30 cellular contexts compared by ENCODE assay signal in the genomic region with DNA sequence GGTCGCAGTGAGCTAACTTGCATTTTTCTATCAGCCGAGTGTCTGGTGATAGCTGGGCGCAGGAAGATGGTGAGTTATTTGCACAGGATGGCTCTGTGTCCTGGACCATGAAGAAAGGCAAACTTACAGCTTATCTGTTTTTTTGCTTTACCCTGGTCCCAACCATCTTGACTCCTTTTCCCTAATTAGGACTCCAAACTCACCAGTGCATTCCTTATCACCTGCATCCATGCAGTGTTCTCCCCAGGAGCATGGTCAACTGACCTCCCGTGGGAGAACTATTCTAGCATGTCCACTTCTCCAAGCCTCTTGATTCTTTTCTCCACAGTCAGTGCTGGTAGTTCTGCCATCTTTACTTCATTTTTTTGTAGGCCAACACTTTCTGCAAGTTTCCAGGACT.
"Had no signal": no experiment of that assay in that cellular context is flagged by ENCODE, and none has a peak within 500 bp of the region (broad histone marks: within the 10 kb centered on the region; RNA-seq: fewer than 3 reads in every experiment).

No MANE protein-coding gene starts in this region.

- H3K27me3 ChIP-seq: adrenal gland, ascending aorta, body of pancreas, breast epithelium, cardiac muscle cell had no signal

- ATAC-seq: activated naive CD4-positive, alpha-beta T cell treated with anti-CD3 and anti-CD28 coated beads, Interleukin-2, amount 50 U/mL, for 72 hours; activated naive CD8-positive, alpha-beta T cell treated with anti-CD3 and anti-CD28 coated beads, Interleukin-2, amount 50 U/mL, for 24 hours; activated T-cell treated with anti-CD3 and anti-CD28 coated beads, Interleukin-2, amount 50 U/mL, for 4 hours; activated T-cell treated with anti-CD3 and anti-CD28 coated beads, Interleukin-2, amount 50 U/mL, for 72 hours; activated T-helper 17 cell treated with anti-CD3 and anti-CD28 coated beads, Interleukin-2, amount 50 U/mL, for 72 hours; body of pancreas had no signal

- FAIRE-seq: astrocyte had no signal

- H3K9me3 ChIP-seq: adrenal gland, ascending aorta, body of pancreas, breast epithelium had no signal

- DNase-seq: activated effector memory CD4-positive, alpha-beta T cell treated with anti-CD3 and anti-CD28 coated beads, Interleukin-2, amount 50 U/mL, for 16 hours; activated effector memory CD4-positive, alpha-beta T cell treated with Interleukin-2 at 50 U/mL for 16 hours; activated gamma-delta T cell; activated gamma-delta T cell treated with Interleukin-2 at 50 U/mL for 16 hours; activated naive CD4-positive, alpha-beta T cell; activated naive CD4-positive, alpha-beta T cell treated with anti-CD3 and anti-CD28 coated beads for 36 hours; activated naive CD4-positive, alpha-beta T cell treated with anti-CD3 and anti-CD28 coated beads, Interleukin-2, amount 10 ng/mL, durations not matched to agents 7 days and 5 days; activated naive CD4-positive, alpha-beta T cell treated with anti-CD3 and anti-CD28 coated beads, Interleukin-2, amount 50 U/mL, for 16 hours; activated naive CD4-positive, alpha-beta T cell treated with Interleukin-2 at 50 U/mL for 16 hours; activated naive CD8-positive, alpha-beta T cell treated with anti-CD3 and anti-CD28 coated beads for 36 hours; activated naive CD8-positive, alpha-beta T cell treated with anti-CD3 and anti-CD28 coated beads, Interleukin-2, amount 10 ng/mL, durations not matched to agents 7 days and 5 days; activated naive CD8-positive, alpha-beta T cell treated with anti-CD3 and anti-CD28 coated beads, Interleukin-2, amount 50 U/mL, for 24 hours; activated T-cell treated with anti-CD3 and anti-CD28 coated beads, Interleukin-2, amount 50 U/mL, for 1 hour; activated T-cell treated with anti-CD3 and anti-CD28 coated beads, Interleukin-2, amount 50 U/mL, for 24 hours; activated T-cell treated with anti-CD3 and anti-CD28 coated beads, Interleukin-2, amount 50 U/mL, for 4 hours; activated T-cell treated with anti-CD3 and anti-CD28 coated beads, Interleukin-2, amount 50 U/mL, for 48 hours; activated T-cell treated with anti-CD3 and anti-CD28 coated beads, Interleukin-2, amount 50 U/mL, for 72 hours; amniotic stem cell; aorta; body of pancreas; caudate nucleus; central memory CD4-positive, alpha-beta T cell; cerebellar nuclear complex had no signal

- H3K4me1 ChIP-seq: adrenal gland, ascending aorta, breast epithelium had no signal

- H3K27ac ChIP-seq: adrenal gland, ascending aorta, body of pancreas, breast epithelium, cardiac muscle cell had no signal

- H3K36me3 ChIP-seq: adrenal gland, ascending aorta, breast epithelium, cardiac muscle cell had no signal

- H3K4me3 ChIP-seq: adrenal gland, ascending aorta, body of pancreas, breast epithelium, cardiac muscle cell had no signal
